ENCODE assay signal across 8 cellular contexts in genomic region chr9:136901516-136902258, GRCh38. TPM values are rescaled to one million over a fixed set of nuclear protein-coding genes. Genes with fewer than 3 reads are reported as not detected.
DNase-seq lines count a peak whose midpoint lies in the region; ATAC-seq, FAIRE-seq and TF ChIP-seq lines count a peak whose summit lies in the region.

No MANE protein-coding gene starts in this region.

- BruUV-seq in endothelial cell of umbilical vein (replicated peaks; lab: Mats Ljungman, UMichigan), result no TSS peak

- no peak for FAIRE-seq in endothelial cell of umbilical vein (lab: Jason Lieb, UNC)

- intact Hi-C loops in endothelial cell of umbilical vein (cut with micrococcal nuclease) (no loop called here), prostate gland (cut with DNase I) (no loop called here)

- peak overlapping the region; percentile 7 for H3K27ac ChIP-seq in endothelial cell of umbilical vein (ENCODE audit: insufficient read depth, low read depth, low read length)
- peak overlapping the region; percentile 77 to 78 for H3K27ac ChIP-seq in prostate gland

- CTCF ChIA-PET in endothelial cell of umbilical vein (lab: Charles Lee), result no interaction called here

- dilution Hi-C loops in endothelial cell of umbilical vein (cut with MboI; ENCODE audit: extremely low pct_ligation_motif_present, low sequenced_read_pairs), result no loop called here

- H3K4me3 ChIP-seq in endothelial cell of umbilical vein (replicated peaks in 1 of 3; ENCODE audit: insufficient read depth in 1 of 3, low read depth in 1 of 3, low read length in 3 of 3) (no peak overlapping the region), prostate gland (no peak overlapping the region)

- H3K4me2 ChIP-seq in endothelial cell of umbilical vein (ENCODE audit: insufficient read depth, low read length), result no peak overlapping the region

- H3K27me3 ChIP-seq in endothelial cell of umbilical vein (ENCODE audit: control insufficient read depth in 2 of 2, insufficient read depth in 2 of 2, low read length in 2 of 2), result no peaks in the 10 kb centered on the region
- no peaks in the 10 kb centered on the region for H3K27me3 ChIP-seq in prostate gland (replicated peaks; ENCODE audit: insufficient read depth)

- no peak overlapping the region for H2AFZ ChIP-seq in endothelial cell of umbilical vein (ENCODE audit: low read depth, low read length)

- H3K9me3 ChIP-seq in endothelial cell of umbilical vein (replicated peaks; ENCODE audit: control insufficient read depth, insufficient read depth, low read length), result no peaks in the 10 kb centered on the region
- no peaks in the 10 kb centered on the region for H3K9me3 ChIP-seq in prostate gland

- H3K9me1 ChIP-seq in endothelial cell of umbilical vein (replicated peaks; ENCODE audit: control insufficient read depth, extremely low read depth, insufficient read depth, low read length), result no peaks in the 10 kb centered on the region

- ATAC-seq in HG03460 (IDR thresholded peaks at IDR 0.05; ENCODE audit: unreplicated experiment), result peak; percentile 48

- POLR2A ChIA-PET in endothelial cell of umbilical vein (lab: Charles Lee), result no interaction called here

- no peak overlapping the region for H3K9ac ChIP-seq in endothelial cell of umbilical vein (replicated peaks; ENCODE audit: extremely low read depth, insufficient read depth, low read length)

- H4K20me1 ChIP-seq in endothelial cell of umbilical vein (replicated peaks; ENCODE audit: control insufficient read depth, extremely low read depth, insufficient read depth, low read length), result no peaks in the 10 kb centered on the region

- TF ChIP-seq CTCF in endothelial cell of umbilical vein (IDR thresholded peaks at IDR 0.05; ENCODE audit: extremely low read depth in 1 of 2, insufficient read depth in 1 of 2, low read depth in 1 of 2, low read length in 2 of 2), result no peak
- TF ChIP-seq CTCF in prostate gland (IDR thresholded peaks at IDR 0.05), result no peak

- H3K36me3 ChIP-seq in endothelial cell of umbilical vein (ENCODE audit: control insufficient read depth in 2 of 2, extremely low read depth in 1 of 2, insufficient read depth in 2 of 2, low read length in 2 of 2) (peaks cover 2 to 15% of the 10 kb centered on the region in 2 experiments), prostate gland (no peaks in the 10 kb centered on the region)

- H3K4me1 ChIP-seq in endothelial cell of umbilical vein (ENCODE audit: control insufficient read depth, extremely low read depth, insufficient read depth, low read length) (peaks cover 14% of the 10 kb centered on the region), prostate gland (replicated peaks) (peaks cover 7% of the 10 kb centered on the region)

- 21% methylated on average over 20 of the region's 20 CpGs for WGBS in prostate gland

- TF ChIP-seq POLR2A in GM19099 (IDR thresholded peaks at IDR 0.05; ENCODE audit: extremely low read depth, insufficient read length, low read depth), result peak; percentile 68
- no peak for TF ChIP-seq POLR2A in endothelial cell of umbilical vein (IDR thresholded peaks at IDR 0.05; ENCODE audit: low read depth, low read length)
- TF ChIP-seq POLR2A in prostate gland (IDR thresholded peaks at IDR 0.05), result peak; percentile 55

- peaks cover 6% of the 10 kb centered on the region for H3K79me2 ChIP-seq in endothelial cell of umbilical vein (ENCODE audit: control insufficient read depth, insufficient read depth, low read length)

- peak; percentile 82 to 87 for DNase-seq in activated CD4-positive, alpha-beta T cell treated with anti-CD3 and anti-CD28 coated beads, Interleukin-2, amount 50 U/mL, for 48 hours
- peak; percentile 30 for DNase-seq in endothelial cell of umbilical vein (ENCODE audit: low read depth, low spot score)
- DNase-seq in prostate gland (ENCODE audit: low spot score), result peak; percentile 47
- DNase-seq in mesenteric fat pad (ENCODE audit: low spot score), result no peak
- no peak for DNase-seq in SIG-M5 treated with dmso at 0.1 percent for 504 hours (lab: John Stamatoyannopoulos, UW; ENCODE audit: unreplicated experiment)
- DNase-seq in NCI-H2171 (lab: John Stamatoyannopoulos, UW), result no peak

TF ChIP-seq in endothelial cell of umbilical vein, 7 proteins besides CTCF, POLR2A, EP300 and RAD21:
- TF ChIP-seq FOS (IDR thresholded peaks at IDR 0.05; ENCODE audit: borderline replicate concordance, insufficient read depth, low read length) (no peak), JUN (IDR thresholded peaks at IDR 0.05; ENCODE audit: borderline replicate concordance, insufficient read depth, insufficient read length, low read depth) (no peak), EZH2 (IDR thresholded peaks at IDR 0.05; ENCODE audit: borderline replicate concordance, low read depth, low read length, severe bottlenecking) (no peak), GATA2 (IDR thresholded peaks at IDR 0.05; ENCODE audit: insufficient read depth, insufficient read length, low read depth, low read length) (no peak), MYC (IDR thresholded peaks at IDR 0.05; ENCODE audit: low read depth, low read length) (no peak), POLR2AphosphoS5 (IDR thresholded peaks at IDR 0.05; ENCODE audit: insufficient read depth, low read depth, low read length) (no peak)
- TF ChIP-seq, protein P1, sequence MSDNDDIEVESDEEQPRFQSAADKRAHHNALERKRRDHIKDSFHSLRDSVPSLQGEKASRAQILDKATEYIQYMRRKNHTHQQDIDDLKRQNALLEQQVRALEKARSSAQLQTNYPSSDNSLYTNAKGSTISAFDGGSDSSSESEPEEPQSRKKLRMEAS (IDR thresholded peaks at IDR 0.05; ENCODE audit: insufficient read depth, insufficient read length), result no peak

RNA-seq across cellular contexts. Expression of gene TRAF2, which starts 15.4 kb away (rescaled TPM):
- total RNA-seq in endothelial cell of umbilical vein, result 21.5 and 23.1 TPM in 2 replicates
- 10.3 and 10.9 TPM in 2 replicates for polyA plus RNA-seq in endothelial cell of umbilical vein
- polyA plus RNA-seq in endothelial cell of umbilical vein (2011; cell fraction: cytosol; rRNA removed), result 10.7 and 13.1 TPM in 2 replicates
- polyA plus RNA-seq in endothelial cell of umbilical vein (2011; cell fraction: nucleus; rRNA removed), result 20.0 and 24.5 TPM in 2 replicates
- polyA plus RNA-seq in endothelial cell of umbilical vein (2012), result 8.2 and 11.4 TPM in 2 replicates
- polyA minus RNA-seq in endothelial cell of umbilical vein, result 8.7 and 10.9 TPM in 2 replicates
- 26.5 TPM for polyA minus RNA-seq in endothelial cell of umbilical vein (2011; cell fraction: cytosol; rRNA and poly(A)+ RNA removed)
- 7.7 and 9.3 TPM in 2 replicates for polyA minus RNA-seq in endothelial cell of umbilical vein (2011; cell fraction: nucleus; rRNA and poly(A)+ RNA removed)
- 10 to 100 TPM; 23.6 to 24.2 TPM for total RNA-seq in prostate gland
- 8.8 TPM for total RNA-seq in mesenteric fat pad

RNA-seq across cellular contexts. Expression of gene EDF1, which starts 35.6 kb away (rescaled TPM):
- total RNA-seq in endothelial cell of umbilical vein, result 356 and 388 TPM in 2 replicates
- 411 and 478 TPM in 2 replicates for polyA plus RNA-seq in endothelial cell of umbilical vein
- polyA plus RNA-seq in endothelial cell of umbilical vein (2011; cell fraction: cytosol; rRNA removed), result 611 and 729 TPM in 2 replicates
- polyA plus RNA-seq in endothelial cell of umbilical vein (2011; cell fraction: nucleus; rRNA removed), result 236 and 342 TPM in 2 replicates
- 409 and 538 TPM in 2 replicates for polyA plus RNA-seq in endothelial cell of umbilical vein (2012)
- 110 and 111 TPM in 2 replicates for polyA minus RNA-seq in endothelial cell of umbilical vein
- 153 TPM for polyA minus RNA-seq in endothelial cell of umbilical vein (2011; cell fraction: cytosol; rRNA and poly(A)+ RNA removed)
- 25.3 and 64.1 TPM in 2 replicates for polyA minus RNA-seq in endothelial cell of umbilical vein (2011; cell fraction: nucleus; rRNA and poly(A)+ RNA removed)
- total RNA-seq in prostate gland, result 100 to 1,000 TPM; 399 to 528 TPM
- total RNA-seq in mesenteric fat pad, result 215 TPM

RNA-seq across cellular contexts. Expression of gene FBXW5, which starts 42.9 kb away (rescaled TPM):
- total RNA-seq in endothelial cell of umbilical vein (95.6 and 97.3 TPM in 2 replicates), prostate gland (100 to 1,000 TPM; 199 to 304 TPM), mesenteric fat pad (95.2 TPM)
- 151 and 209 TPM in 2 replicates for polyA plus RNA-seq in endothelial cell of umbilical vein
- 45.3 and 70.5 TPM in 2 replicates for polyA plus RNA-seq in endothelial cell of umbilical vein (2011; cell fraction: cytosol; rRNA removed)
- polyA plus RNA-seq in endothelial cell of umbilical vein (2011; cell fraction: nucleus; rRNA removed), result 141 and 147 TPM in 2 replicates
- polyA plus RNA-seq in endothelial cell of umbilical vein (2012), result 49.5 and 69.6 TPM in 2 replicates
- 71.4 and 98.0 TPM in 2 replicates for polyA minus RNA-seq in endothelial cell of umbilical vein
- polyA minus RNA-seq in endothelial cell of umbilical vein (2011; cell fraction: cytosol; rRNA and poly(A)+ RNA removed), result 157 TPM
- 30.7 and 57.3 TPM in 2 replicates for polyA minus RNA-seq in endothelial cell of umbilical vein (2011; cell fraction: nucleus; rRNA and poly(A)+ RNA removed)

RNA-seq across cellular contexts. Expression of gene C8G, which starts 43.4 kb away (rescaled TPM):
- total RNA-seq in endothelial cell of umbilical vein (1.4 and 1.9 TPM in 2 replicates), prostate gland (not detected), mesenteric fat pad (not detected)
- polyA plus RNA-seq in endothelial cell of umbilical vein, result 0.47 and 0.70 TPM in 2 replicates
- 0.19 and 0.23 TPM in 2 replicates for polyA plus RNA-seq in endothelial cell of umbilical vein (2011; cell fraction: cytosol; rRNA removed)
- 2.1 and 2.5 TPM in 2 replicates for polyA plus RNA-seq in endothelial cell of umbilical vein (2011; cell fraction: nucleus; rRNA removed)
- 1.0 and 1.2 TPM in 2 replicates for polyA plus RNA-seq in endothelial cell of umbilical vein (2012)
- 0.57 TPM in 1 of 2 replicates, not detected in the other for polyA minus RNA-seq in endothelial cell of umbilical vein
- not detected for polyA minus RNA-seq in endothelial cell of umbilical vein (2011; cell fraction: cytosol; rRNA and poly(A)+ RNA removed)
- 1.3 and 1.9 TPM in 2 replicates for polyA minus RNA-seq in endothelial cell of umbilical vein (2011; cell fraction: nucleus; rRNA and poly(A)+ RNA removed)

RNA-seq across cellular contexts. Expression of gene MAMDC4, which starts 49.5 kb away (rescaled TPM):
- 7.2 and 7.7 TPM in 2 replicates for total RNA-seq in endothelial cell of umbilical vein
- polyA plus RNA-seq in endothelial cell of umbilical vein, result 3.6 and 4.7 TPM in 2 replicates
- polyA plus RNA-seq in endothelial cell of umbilical vein (2011; cell fraction: cytosol; rRNA removed), result 0.37 and 0.85 TPM in 2 replicates
- polyA plus RNA-seq in endothelial cell of umbilical vein (2011; cell fraction: nucleus; rRNA removed), result 28.9 and 32.4 TPM in 2 replicates
- 1.9 and 2.1 TPM in 2 replicates for polyA plus RNA-seq in endothelial cell of umbilical vein (2012)
- polyA minus RNA-seq in endothelial cell of umbilical vein, result 0.70 and 1.4 TPM in 2 replicates
- 0.82 TPM for polyA minus RNA-seq in endothelial cell of umbilical vein (2011; cell fraction: cytosol; rRNA and poly(A)+ RNA removed)
- polyA minus RNA-seq in endothelial cell of umbilical vein (2011; cell fraction: nucleus; rRNA and poly(A)+ RNA removed), result 2.6 and 4.9 TPM in 2 replicates
- 10 to 100 TPM in 1 of 2 donors, 1 to 10 TPM in 1; 5.2 to 17.7 TPM for total RNA-seq in prostate gland
- total RNA-seq in mesenteric fat pad, result 1.6 TPM

Comparison
In these comparisons a context has a peak if more than half of its experiments do, and no peak if none do; other contexts are left out.
1. DNase-seq: peak in activated CD4-positive, alpha-beta T cell treated with anti-CD3 and anti-CD28 coated beads, Interleukin-2, amount 50 U/mL, for 48 hours (2 of 2), endothelial cell of umbilical vein (single experiment) and prostate gland (single experiment); none in mesenteric fat pad (single experiment), SIG-M5 treated with dmso at 0.1 percent for 504 hours (single experiment) and NCI-H2171 (single experiment).